In the genomic region with DNA sequence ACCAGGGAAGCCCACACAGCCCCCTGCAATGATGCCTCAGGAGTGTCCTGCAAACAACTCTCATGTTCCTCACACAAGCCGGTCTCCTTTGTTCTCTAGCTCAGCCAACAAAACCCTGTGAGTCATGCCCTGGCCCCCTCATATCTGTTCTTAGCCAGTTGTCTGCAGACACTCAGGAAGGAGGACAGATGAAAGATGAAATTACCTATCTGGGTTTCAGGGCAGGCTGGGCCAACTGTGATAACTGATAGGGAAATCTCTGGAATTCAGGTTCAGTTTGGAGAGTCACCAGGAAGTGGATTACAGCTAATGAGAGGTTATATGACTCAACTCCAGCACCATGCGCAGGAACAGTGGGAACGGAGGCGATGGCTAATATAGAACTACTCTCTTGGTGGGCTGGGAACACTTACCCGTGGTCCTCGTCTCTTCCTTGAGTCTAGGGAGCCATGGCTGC, we compare ENCODE assay signal across 1 cellular context.
TF ChIP-seq lines count a peak whose summit lies in the region.

No MANE protein-coding gene starts in this region.

TF ChIP-seq in K562, 482 proteins besides CTCF, POLR2A, EP300 and RAD21 (continued from another document and continues in another):
- TF ChIP-seq, protein P1, sequence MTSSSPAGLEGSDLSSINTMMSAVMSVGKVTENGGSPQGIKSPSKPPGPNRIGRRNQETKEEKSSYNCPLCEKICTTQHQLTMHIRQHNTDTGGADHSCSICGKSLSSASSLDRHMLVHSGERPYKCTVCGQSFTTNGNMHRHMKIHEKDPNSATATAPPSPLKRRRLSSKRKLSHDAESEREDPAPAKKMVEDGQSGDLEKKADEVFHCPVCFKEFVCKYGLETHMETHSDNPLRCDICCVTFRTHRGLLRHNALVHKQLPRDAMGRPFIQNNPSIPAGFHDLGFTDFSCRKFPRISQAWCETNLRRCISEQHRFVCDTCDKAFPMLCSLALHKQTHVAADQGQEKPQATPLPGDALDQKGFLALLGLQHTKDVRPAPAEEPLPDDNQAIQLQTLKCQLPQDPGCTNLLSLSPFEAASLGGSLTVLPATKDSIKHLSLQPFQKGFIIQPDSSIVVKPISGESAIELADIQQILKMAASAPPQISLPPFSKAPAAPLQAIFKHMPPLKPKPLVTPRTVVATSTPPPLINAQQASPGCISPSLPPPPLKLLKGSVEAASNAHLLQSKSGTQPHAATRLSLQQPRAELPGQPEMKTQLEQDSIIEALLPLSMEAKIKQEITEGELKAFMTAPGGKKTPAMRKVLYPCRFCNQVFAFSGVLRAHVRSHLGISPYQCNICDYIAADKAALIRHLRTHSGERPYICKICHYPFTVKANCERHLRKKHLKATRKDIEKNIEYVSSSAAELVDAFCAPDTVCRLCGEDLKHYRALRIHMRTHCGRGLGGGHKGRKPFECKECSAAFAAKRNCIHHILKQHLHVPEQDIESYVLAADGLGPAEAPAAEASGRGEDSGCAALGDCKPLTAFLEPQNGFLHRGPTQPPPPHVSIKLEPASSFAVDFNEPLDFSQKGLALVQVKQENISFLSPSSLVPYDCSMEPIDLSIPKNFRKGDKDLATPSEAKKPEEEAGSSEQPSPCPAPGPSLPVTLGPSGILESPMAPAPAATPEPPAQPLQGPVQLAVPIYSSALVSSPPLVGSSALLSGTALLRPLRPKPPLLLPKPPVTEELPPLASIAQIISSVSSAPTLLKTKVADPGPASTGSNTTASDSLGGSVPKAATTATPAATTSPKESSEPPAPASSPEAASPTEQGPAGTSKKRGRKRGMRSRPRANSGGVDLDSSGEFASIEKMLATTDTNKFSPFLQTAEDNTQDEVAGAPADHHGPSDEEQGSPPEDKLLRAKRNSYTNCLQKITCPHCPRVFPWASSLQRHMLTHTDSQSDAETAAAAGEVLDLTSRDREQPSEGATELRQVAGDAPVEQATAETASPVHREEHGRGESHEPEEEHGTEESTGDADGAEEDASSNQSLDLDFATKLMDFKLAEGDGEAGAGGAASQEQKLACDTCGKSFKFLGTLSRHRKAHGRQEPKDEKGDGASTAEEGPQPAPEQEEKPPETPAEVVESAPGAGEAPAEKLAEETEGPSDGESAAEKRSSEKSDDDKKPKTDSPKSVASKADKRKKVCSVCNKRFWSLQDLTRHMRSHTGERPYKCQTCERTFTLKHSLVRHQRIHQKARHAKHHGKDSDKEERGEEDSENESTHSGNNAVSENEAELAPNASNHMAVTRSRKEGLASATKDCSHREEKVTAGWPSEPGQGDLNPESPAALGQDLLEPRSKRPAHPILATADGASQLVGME (CRISPR knock-in tag; IDR thresholded peaks at IDR 0.05) = no peak
- TF ChIP-seq HDAC3 (IDR thresholded peaks at IDR 0.05; ENCODE audit: borderline replicate concordance, partially characterized antibody) = peak; percentile 95
- TF ChIP-seq THAP12 (CRISPR knock-in tag; IDR thresholded peaks at IDR 0.05) = no peak
- TF ChIP-seq ZSCAN32 (CRISPR knock-in tag; IDR thresholded peaks at IDR 0.05) = no peak
- 0 out of 2 replicates have a peak, but pooled peaks have one; percentile 46 for TF ChIP-seq TOE1 (IDR thresholded peaks at IDR 0.05; ENCODE audit: borderline replicate concordance)
- TF ChIP-seq TOE1 (CRISPR knock-in tag; IDR thresholded peaks at IDR 0.05; ENCODE audit: borderline replicate concordance, low read depth) = no peak
- no peak for TF ChIP-seq ZNF316 (IDR thresholded peaks at IDR 0.05)
- TF ChIP-seq, protein P2, sequence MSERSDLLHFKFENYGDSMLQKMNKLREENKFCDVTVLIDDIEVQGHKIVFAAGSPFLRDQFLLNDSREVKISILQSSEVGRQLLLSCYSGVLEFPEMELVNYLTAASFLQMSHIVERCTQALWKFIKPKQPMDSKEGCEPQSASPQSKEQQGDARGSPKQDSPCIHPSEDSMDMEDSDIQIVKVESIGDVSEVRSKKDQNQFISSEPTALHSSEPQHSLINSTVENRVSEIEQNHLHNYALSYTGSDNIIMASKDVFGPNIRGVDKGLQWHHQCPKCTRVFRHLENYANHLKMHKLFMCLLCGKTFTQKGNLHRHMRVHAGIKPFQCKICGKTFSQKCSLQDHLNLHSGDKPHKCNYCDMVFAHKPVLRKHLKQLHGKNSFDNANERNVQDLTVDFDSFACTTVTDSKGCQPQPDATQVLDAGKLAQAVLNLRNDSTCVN (CRISPR knock-in tag; IDR thresholded peaks at IDR 0.05) = no peak
- TF ChIP-seq YBX1 (IDR thresholded peaks at IDR 0.05) = no peak
- no peak for TF ChIP-seq ZNF232 (CRISPR knock-in tag; IDR thresholded peaks at IDR 0.05)
- TF ChIP-seq ETV6 (IDR thresholded peaks at IDR 0.05; ENCODE audit: borderline replicate concordance in 1 of 2, low read depth in 2 of 2, low read length in 1 of 2) = no peak
- no peak for TF ChIP-seq ETV6 (CRISPR knock-in tag; IDR thresholded peaks at IDR 0.05; ENCODE audit: borderline replicate concordance)
- TF ChIP-seq ZC3H11A (IDR thresholded peaks at IDR 0.05; ENCODE audit: low read depth, low read length) = no peak
- no peak for TF ChIP-seq ZNF444 (CRISPR knock-in tag; IDR thresholded peaks at IDR 0.05)
- TF ChIP-seq SAP30 (IDR thresholded peaks at IDR 0.05; ENCODE audit: borderline replicate concordance, insufficient read depth, low read depth, low read length, poor library complexity, severe bottlenecking) = no peak
- no peak for TF ChIP-seq ZNF445 (CRISPR knock-in tag; IDR thresholded peaks at IDR 0.05; ENCODE audit: low read depth)
- TF ChIP-seq ZNF398 (CRISPR knock-in tag; IDR thresholded peaks at IDR 0.05) = no peak
- no peak for TF ChIP-seq ZBTB43 (CRISPR knock-in tag; IDR thresholded peaks at IDR 0.05)
- no peak for TF ChIP-seq BCL6 (CRISPR knock-in tag; IDR thresholded peaks at IDR 0.05)
- no peak for TF ChIP-seq ZNF384 (IDR thresholded peaks at IDR 0.05; ENCODE audit: low read depth, low read length)
- TF ChIP-seq RFX1 (IDR thresholded peaks at IDR 0.05) = no peak
- peak; percentile 79; the same call in 1 of the 2 replicates for TF ChIP-seq NBN (IDR thresholded peaks at IDR 0.05; ENCODE audit: low read depth)
- no peak for TF ChIP-seq ZNF212 (CRISPR knock-in tag; IDR thresholded peaks at IDR 0.05)
- TF ChIP-seq, protein P3, sequence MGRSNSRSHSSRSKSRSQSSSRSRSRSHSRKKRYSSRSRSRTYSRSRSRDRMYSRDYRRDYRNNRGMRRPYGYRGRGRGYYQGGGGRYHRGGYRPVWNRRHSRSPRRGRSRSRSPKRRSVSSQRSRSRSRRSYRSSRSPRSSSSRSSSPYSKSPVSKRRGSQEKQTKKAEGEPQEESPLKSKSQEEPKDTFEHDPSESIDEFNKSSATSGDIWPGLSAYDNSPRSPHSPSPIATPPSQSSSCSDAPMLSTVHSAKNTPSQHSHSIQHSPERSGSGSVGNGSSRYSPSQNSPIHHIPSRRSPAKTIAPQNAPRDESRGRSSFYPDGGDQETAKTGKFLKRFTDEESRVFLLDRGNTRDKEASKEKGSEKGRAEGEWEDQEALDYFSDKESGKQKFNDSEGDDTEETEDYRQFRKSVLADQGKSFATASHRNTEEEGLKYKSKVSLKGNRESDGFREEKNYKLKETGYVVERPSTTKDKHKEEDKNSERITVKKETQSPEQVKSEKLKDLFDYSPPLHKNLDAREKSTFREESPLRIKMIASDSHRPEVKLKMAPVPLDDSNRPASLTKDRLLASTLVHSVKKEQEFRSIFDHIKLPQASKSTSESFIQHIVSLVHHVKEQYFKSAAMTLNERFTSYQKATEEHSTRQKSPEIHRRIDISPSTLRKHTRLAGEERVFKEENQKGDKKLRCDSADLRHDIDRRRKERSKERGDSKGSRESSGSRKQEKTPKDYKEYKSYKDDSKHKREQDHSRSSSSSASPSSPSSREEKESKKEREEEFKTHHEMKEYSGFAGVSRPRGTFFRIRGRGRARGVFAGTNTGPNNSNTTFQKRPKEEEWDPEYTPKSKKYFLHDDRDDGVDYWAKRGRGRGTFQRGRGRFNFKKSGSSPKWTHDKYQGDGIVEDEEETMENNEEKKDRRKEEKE (IDR thresholded peaks at IDR 0.05; ENCODE audit: borderline replicate concordance in 1 of 2, control insufficient read depth in 1 of 2, low read depth in 2 of 2, low read length in 1 of 2) = no peak
- TF ChIP-seq IFI16 (CRISPR knock-in tag; IDR thresholded peaks at IDR 0.05) = no peak
- no peak for TF ChIP-seq CCAR2 (IDR thresholded peaks at IDR 0.05; ENCODE audit: low read depth, low read length)
- TF ChIP-seq SMAD1 (IDR thresholded peaks at IDR 0.05; ENCODE audit: low read depth, low read length, partially characterized antibody) = peak; percentile 75
- no peak for TF ChIP-seq BACH1 (tag; IDR thresholded peaks at IDR 0.05)
- TF ChIP-seq RAD51 (IDR thresholded peaks at IDR 0.05; ENCODE audit: borderline replicate concordance, low read depth) = peak; percentile 23; the same call in 1 of the 2 replicates
- peak; percentile 99 for TF ChIP-seq DPF2 (IDR thresholded peaks at IDR 0.05)
- TF ChIP-seq NCOA4 (IDR thresholded peaks at IDR 0.05; ENCODE audit: partially characterized antibody) = peak; percentile 81
- TF ChIP-seq, protein P4, sequence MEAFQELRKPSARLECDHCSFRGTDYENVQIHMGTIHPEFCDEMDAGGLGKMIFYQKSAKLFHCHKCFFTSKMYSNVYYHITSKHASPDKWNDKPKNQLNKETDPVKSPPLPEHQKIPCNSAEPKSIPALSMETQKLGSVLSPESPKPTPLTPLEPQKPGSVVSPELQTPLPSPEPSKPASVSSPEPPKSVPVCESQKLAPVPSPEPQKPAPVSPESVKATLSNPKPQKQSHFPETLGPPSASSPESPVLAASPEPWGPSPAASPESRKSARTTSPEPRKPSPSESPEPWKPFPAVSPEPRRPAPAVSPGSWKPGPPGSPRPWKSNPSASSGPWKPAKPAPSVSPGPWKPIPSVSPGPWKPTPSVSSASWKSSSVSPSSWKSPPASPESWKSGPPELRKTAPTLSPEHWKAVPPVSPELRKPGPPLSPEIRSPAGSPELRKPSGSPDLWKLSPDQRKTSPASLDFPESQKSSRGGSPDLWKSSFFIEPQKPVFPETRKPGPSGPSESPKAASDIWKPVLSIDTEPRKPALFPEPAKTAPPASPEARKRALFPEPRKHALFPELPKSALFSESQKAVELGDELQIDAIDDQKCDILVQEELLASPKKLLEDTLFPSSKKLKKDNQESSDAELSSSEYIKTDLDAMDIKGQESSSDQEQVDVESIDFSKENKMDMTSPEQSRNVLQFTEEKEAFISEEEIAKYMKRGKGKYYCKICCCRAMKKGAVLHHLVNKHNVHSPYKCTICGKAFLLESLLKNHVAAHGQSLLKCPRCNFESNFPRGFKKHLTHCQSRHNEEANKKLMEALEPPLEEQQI (IDR thresholded peaks at IDR 0.05) = peak; percentile 96
- no peak for TF ChIP-seq MAFK (IDR thresholded peaks at IDR 0.05; ENCODE audit: low read length)
- TF ChIP-seq TFAP4 (CRISPR knock-in tag; IDR thresholded peaks at IDR 0.05; ENCODE audit: borderline replicate concordance) = peak; percentile 61
- TF ChIP-seq ZNF280A (IDR thresholded peaks at IDR 0.05; ENCODE audit: low read depth, partially characterized antibody) = no peak
- peak; percentile 97 for TF ChIP-seq PHB2 (IDR thresholded peaks at IDR 0.05; ENCODE audit: low read depth)
